In genomic region chr18:22670914-22671313, GRCh38 we compare ENCODE assay signal across 22 cellular contexts.
DNase-seq lines count a peak whose midpoint lies in the region; ATAC-seq, FAIRE-seq and TF ChIP-seq lines count a peak whose summit lies in the region.
"Had no signal": no experiment of that assay in that cellular context is flagged by ENCODE, and none has a peak within 500 bp of the region (broad histone marks: within the 10 kb centered on the region; RNA-seq: fewer than 3 reads in every experiment).

No MANE protein-coding gene starts in this region.

- H3K4me3 ChIP-seq in A549 (no peak overlapping the region), fibroblast of the aortic adventitia (ENCODE audit: low read depth, low read length) (no peak overlapping the region)
- H3K4me3 ChIP-seq: lower lobe of right lung, psoas muscle had no signal

- TF ChIP-seq RAD21 in A549 (conservative IDR thresholded peaks at IDR 0.05 in 1 of 2, IDR thresholded peaks at IDR 0.05 in 1 of 2) = no peak

- no peaks in the 10 kb centered on the region for H3K36me3 Mint-ChIP-seq in activated T-helper 2 cell treated with anti-CD3 and anti-CD28 coated beads, Interferon-gamma antibody, Interleukin-2, Interleukin-4, amounts not matched to agents 10 μg/mL and 5 μg/mL and 100 μg/mL, durations not matched to agents 14 hours and 24 hours and 36 hours (ENCODE audit: low read depth)
- H3K36me3 Mint-ChIP-seq: activated naive CD8-positive, alpha-beta T cell had no signal

- H3K4me1 ChIP-seq in A549 = peaks cover 50% of the 10 kb centered on the region
- H3K4me1 ChIP-seq: lower lobe of right lung, psoas muscle had no signal

- intact Hi-C loops in activated T-helper 2 cell treated with anti-CD3 and anti-CD28 coated beads, Interferon-gamma antibody, Interleukin-2, Interleukin-4, amounts not matched to agents 10 μg/mL and 5 μg/mL and 100 μg/mL, durations not matched to agents 14 hours and 24 hours and 36 hours (cut with micrococcal nuclease) = no loop called here
- intact Hi-C loops in head of caudate nucleus (cut with DNase I) = no loop called here

- peaks cover 10% of the 10 kb centered on the region for H3K9me3 ChIP-seq in A549
- H3K9me3 ChIP-seq: psoas muscle had no signal

- peak overlapping the region; percentile 45 to 60; a peak in 5 of 6 replicates for H3K27ac ChIP-seq in A549
- H3K27ac ChIP-seq: lower lobe of right lung, psoas muscle had no signal

- TF ChIP-seq EP300 in A549 (IDR thresholded peaks at IDR 0.05) = no peak

- TF ChIP-seq POLR2A in A549 (IDR thresholded peaks at IDR 0.05; ENCODE audit: low read length) = no peak

- H3K27ac Mint-ChIP-seq in activated T-helper 2 cell treated with anti-CD3 and anti-CD28 coated beads, Interferon-gamma antibody, Interleukin-2, Interleukin-4, amounts not matched to agents 10 μg/mL and 5 μg/mL and 100 μg/mL, durations not matched to agents 14 hours and 24 hours and 36 hours = no peak overlapping the region
- H3K27ac Mint-ChIP-seq: activated naive CD8-positive, alpha-beta T cell; naive thymus-derived CD8-positive, alpha-beta T cell had no signal

- 27% methylated on average over 1 of the region's 1 CpG for WGBS in A549 (ENCODE audit: missing lambda C conversion rate)

- H3K4me3 Mint-ChIP-seq in activated T-helper 2 cell treated with anti-CD3 and anti-CD28 coated beads, Interferon-gamma antibody, Interleukin-2, Interleukin-4, amounts not matched to agents 10 μg/mL and 5 μg/mL and 100 μg/mL, durations not matched to agents 14 hours and 24 hours and 36 hours (ENCODE audit: low read depth) = no peak overlapping the region
- H3K4me3 Mint-ChIP-seq: activated naive CD8-positive, alpha-beta T cell; naive thymus-derived CD8-positive, alpha-beta T cell had no signal

- no peak for FAIRE-seq in A549 (lab: Jason Lieb, UNC)

- DNase-seq in A549 (ENCODE audit: low read depth in 1 of 2, low spot score in 1 of 2) = no peak
- peak; percentile 34 for DNase-seq in fibroblast of the aortic adventitia (ENCODE audit: low read depth)
- no peak for DNase-seq in activated T-helper 2 cell treated with anti-CD3 and anti-CD28 coated beads, Interferon-gamma antibody, Interleukin-2, Interleukin-4, amounts not matched to agents 10 μg/mL and 5 μg/mL and 100 μg/mL, durations not matched to agents 14 hours and 24 hours and 36 hours (ENCODE audit: low spot score)
- no peak for DNase-seq in head of caudate nucleus
- DNase-seq in NCI-H1694 treated with DMSO at 0.1 percent for 48 hours (lab: John Stamatoyannopoulos, UW) = no peak
- DNase-seq: 8988T; activated T-cell treated with anti-CD3 and anti-CD28 coated beads, Interleukin-2, amount 50 U/mL, for 1 hour; C1 segment of cervical spinal cord; DMS 273 treated with DMSO at 0.1 percent for 48 hours; GF-D8; lower lobe of right lung; naive thymus-derived CD8-positive, alpha-beta T cell; NCI-H1694; NCI-H446; psoas muscle; stimulated activated CD4-positive, alpha-beta T cell treated with anti-CD3 and anti-CD28 coated beads, Interleukin-12 subunit alpha, Interleukin-12 subunit beta, amount 100 ng/mL, for 4 hours; trophoblast cell had no signal

- TF ChIP-seq CTCF in A549 (IDR thresholded peaks at IDR 0.05) (no peak), fibroblast of the aortic adventitia (IDR thresholded peaks at IDR 0.05; ENCODE audit: insufficient read depth, low read length) (no peak)

- peak overlapping the region; percentile 20; the same call in 2 of the 3 replicates for H3K4me2 ChIP-seq in A549

- POLR2A ChIA-PET in A549 (lab: Yijun Ruan, JAX) = no interaction called here

- H3K27me3 Mint-ChIP-seq in activated T-helper 2 cell treated with anti-CD3 and anti-CD28 coated beads, Interferon-gamma antibody, Interleukin-2, Interleukin-4, amounts not matched to agents 10 μg/mL and 5 μg/mL and 100 μg/mL, durations not matched to agents 14 hours and 24 hours and 36 hours (ENCODE audit: low read depth) = peaks cover 1% of the 10 kb centered on the region

- H3K4me1 Mint-ChIP-seq in activated T-helper 2 cell treated with anti-CD3 and anti-CD28 coated beads, Interferon-gamma antibody, Interleukin-2, Interleukin-4, amounts not matched to agents 10 μg/mL and 5 μg/mL and 100 μg/mL, durations not matched to agents 14 hours and 24 hours and 36 hours (ENCODE audit: low read depth) = no peaks in the 10 kb centered on the region
- H3K4me1 Mint-ChIP-seq: naive thymus-derived CD8-positive, alpha-beta T cell had no signal

- ATAC-seq in A549 (no peak), GM21423 (IDR thresholded peaks at IDR 0.05; ENCODE audit: unreplicated experiment) (peak; percentile 59), HG03342 (IDR thresholded peaks at IDR 0.05; ENCODE audit: unreplicated experiment) (peak; percentile 43), HG03521 (IDR thresholded peaks at IDR 0.05; ENCODE audit: unreplicated experiment) (no peak)
- ATAC-seq: esophagus mucosa; naive thymus-derived CD8-positive, alpha-beta T cell; psoas muscle had no signal

- CTCF ChIA-PET in A549 (lab: Yijun Ruan, JAX) = no interaction called here

- peaks cover 8% of the 10 kb centered on the region for H3K9me3 Mint-ChIP-seq in activated T-helper 2 cell treated with anti-CD3 and anti-CD28 coated beads, Interferon-gamma antibody, Interleukin-2, Interleukin-4, amounts not matched to agents 10 μg/mL and 5 μg/mL and 100 μg/mL, durations not matched to agents 14 hours and 24 hours and 36 hours

TF ChIP-seq in A549, 52 proteins besides CTCF, POLR2A, EP300 and RAD21:
- TF ChIP-seq HMGXB4 (CRISPR knock-in tag; IDR thresholded peaks at IDR 0.05; ENCODE audit: borderline replicate concordance) = no peak
- TF ChIP-seq KDM1A (IDR thresholded peaks at IDR 0.05; ENCODE audit: low read depth) = no peak
- TF ChIP-seq JUNB (IDR thresholded peaks at IDR 0.05) = no peak
- TF ChIP-seq MAFK (IDR thresholded peaks at IDR 0.05; ENCODE audit: partially characterized antibody) = no peak
- no peak for TF ChIP-seq PBX3 (IDR thresholded peaks at IDR 0.05)
- no peak for TF ChIP-seq NFE2L2 (conservative IDR thresholded peaks at IDR 0.05; ENCODE audit: low read length)
- no peak for TF ChIP-seq HDAC2 (IDR thresholded peaks at IDR 0.05)
- TF ChIP-seq CHD2 (IDR thresholded peaks at IDR 0.05; ENCODE audit: low read length, partially characterized antibody) = no peak
- no peak for TF ChIP-seq EHF (CRISPR knock-in tag; IDR thresholded peaks at IDR 0.05)
- no peak for TF ChIP-seq RFX5 (IDR thresholded peaks at IDR 0.05)

Comparison
In these comparisons a context has a peak if more than half of its experiments do, and no peak if none do; other contexts are left out.
1. ATAC-seq: peak in GM21423 (single experiment) and HG03342 (single experiment); none in A549 (0 of 2) and HG03521 (single experiment).